In genomic region chr19:10211691-10212090, GRCh38 we compare ENCODE assay signal across 28 cellular contexts.
"Had no signal": no experiment of that assay in that cellular context is flagged by ENCODE, and none has a peak within 500 bp of the region (broad histone marks: within the 10 kb centered on the region; RNA-seq: fewer than 3 reads in every experiment).

No MANE protein-coding gene starts in this region.

- H3K36me3 ChIP-seq: brain microvascular endothelial cell, esophagus squamous epithelium, gastroesophageal sphincter, WERI-Rb-1 had no signal

- H3K36me3 Mint-ChIP-seq: activated CD4-positive, alpha-beta memory T cell treated with anti-CD3 and anti-CD28 coated beads for 36 hours had no signal

- DNase-seq: activated CD4-positive, alpha-beta memory T cell treated with anti-CD3 and anti-CD28 coated beads for 36 hours; activated CD4-positive, alpha-beta T cell treated with anti-CD3 and anti-CD28 coated beads for 36 hours; activated CD4-positive, alpha-beta T cell treated with anti-CD3 and anti-CD28 coated beads, Interleukin-2, amount 10 ng/mL, durations not matched to agents 24 days and 14 days; activated CD4-positive, CD25-positive, alpha-beta regulatory T cell; activated CD4-positive, CD25-positive, alpha-beta regulatory T cell treated with anti-CD3 and anti-CD28 coated beads, Interleukin-2, amount 50 U/mL, for 72 hours; activated CD8-positive, alpha-beta memory T cell treated with anti-CD3 and anti-CD28 coated beads, Interleukin-2, amount 50 U/mL, for 48 hours; activated effector memory CD4-positive, alpha-beta T cell treated with Interleukin-2 at 50 U/mL for 16 hours; activated gamma-delta T cell treated with Interleukin-2 at 50 U/mL for 16 hours; activated naive CD4-positive, alpha-beta T cell treated with anti-CD3 and anti-CD28 coated beads, Interleukin-2, amount 50 U/mL, for 16 hours; activated naive CD4-positive, alpha-beta T cell treated with Interleukin-2 at 50 U/mL for 16 hours; activated T-cell treated with anti-CD3 and anti-CD28 coated beads for 4 hours; activated T-cell treated with anti-CD3 and anti-CD28 coated beads, Interleukin-2, amount 50 U/mL, for 4 hours; amniotic stem cell; brain microvascular endothelial cell; effector CD4-positive, alpha-beta T cell; effector memory CD8-positive, alpha-beta T cell; esophagus squamous epithelium; foreskin melanocyte; T-helper 1 cell; T-helper 17 cell; T1000; WERI-Rb-1 had no signal

- H3K27ac Mint-ChIP-seq: activated CD4-positive, alpha-beta memory T cell treated with anti-CD3 and anti-CD28 coated beads for 36 hours; activated CD4-positive, alpha-beta T cell treated with anti-CD3 and anti-CD28 coated beads for 36 hours; activated CD4-positive, alpha-beta T cell treated with anti-CD3 and anti-CD28 coated beads, Interleukin-2, amount 10 ng/mL, durations not matched to agents 24 days and 14 days; activated naive CD8-positive, alpha-beta T cell; activated T-helper 17 cell treated with anti-CD3 and anti-CD28 coated beads, Interleukin-2, amount 50 U/mL, for 72 hours; effector memory CD8-positive, alpha-beta T cell; T-helper 17 cell; T-helper 2 cell treated with Interferon-gamma antibody and Interleukin-4, amounts not matched to agents 5 μg/mL and 100 μg/mL, for 36 hours had no signal

- H3K27me3 ChIP-seq: brain microvascular endothelial cell, esophagus squamous epithelium, gastroesophageal sphincter had no signal

- ATAC-seq: activated CD4-positive, alpha-beta T cell treated with anti-CD3 and anti-CD28 coated beads for 36 hours; activated T-cell treated with anti-CD3 and anti-CD28 coated beads, Interleukin-2, amount 50 U/mL, for 4 hours; activated T-helper 17 cell treated with anti-CD3 and anti-CD28 coated beads, Interleukin-2, amount 50 U/mL, for 72 hours; effector memory CD8-positive, alpha-beta T cell; gastroesophageal sphincter; T-helper 17 cell had no signal

- H3K9me3 ChIP-seq: esophagus squamous epithelium had no signal

- H3K9me3 Mint-ChIP-seq: effector memory CD8-positive, alpha-beta T cell had no signal

- H3K4me1 ChIP-seq: esophagus squamous epithelium, gastroesophageal sphincter had no signal

- H3K4me3 ChIP-seq: coronary artery, esophagus squamous epithelium, gastroesophageal sphincter had no signal

- H3K4me3 Mint-ChIP-seq: activated CD4-positive, alpha-beta memory T cell treated with anti-CD3 and anti-CD28 coated beads for 36 hours; activated CD4-positive, alpha-beta T cell treated with anti-CD3 and anti-CD28 coated beads for 36 hours; activated CD4-positive, alpha-beta T cell treated with anti-CD3 and anti-CD28 coated beads, Interleukin-2, amount 10 ng/mL, durations not matched to agents 24 days and 14 days; activated naive CD8-positive, alpha-beta T cell; activated T-cell treated with anti-CD3 and anti-CD28 coated beads, Interleukin-2, amount 50 U/mL, for 4 hours; activated T-helper 17 cell treated with anti-CD3 and anti-CD28 coated beads, Interleukin-2, amount 50 U/mL, for 72 hours; central memory CD8-positive, alpha-beta T cell; effector memory CD8-positive, alpha-beta T cell; T-helper 17 cell; T-helper 2 cell treated with Interferon-gamma antibody and Interleukin-4, amounts not matched to agents 5 μg/mL and 100 μg/mL, for 36 hours had no signal

- H3K4me1 Mint-ChIP-seq: activated CD4-positive, alpha-beta T cell treated with anti-CD3 and anti-CD28 coated beads for 36 hours; activated CD4-positive, alpha-beta T cell treated with anti-CD3 and anti-CD28 coated beads, Interleukin-2, amount 10 ng/mL, durations not matched to agents 24 days and 14 days; central memory CD8-positive, alpha-beta T cell had no signal

- H3K27me3 Mint-ChIP-seq: activated CD4-positive, alpha-beta memory T cell treated with anti-CD3 and anti-CD28 coated beads for 36 hours; activated CD4-positive, alpha-beta T cell treated with anti-CD3 and anti-CD28 coated beads for 36 hours; activated naive CD8-positive, alpha-beta T cell; activated T-helper 17 cell treated with anti-CD3 and anti-CD28 coated beads, Interleukin-2, amount 50 U/mL, for 72 hours; central memory CD8-positive, alpha-beta T cell; effector memory CD8-positive, alpha-beta T cell; T-helper 17 cell had no signal

- H3K27ac ChIP-seq: brain microvascular endothelial cell, coronary artery, esophagus squamous epithelium, gastroesophageal sphincter, WERI-Rb-1 had no signal
